15 cellular contexts compared by ENCODE assay signal in the genomic region with DNA sequence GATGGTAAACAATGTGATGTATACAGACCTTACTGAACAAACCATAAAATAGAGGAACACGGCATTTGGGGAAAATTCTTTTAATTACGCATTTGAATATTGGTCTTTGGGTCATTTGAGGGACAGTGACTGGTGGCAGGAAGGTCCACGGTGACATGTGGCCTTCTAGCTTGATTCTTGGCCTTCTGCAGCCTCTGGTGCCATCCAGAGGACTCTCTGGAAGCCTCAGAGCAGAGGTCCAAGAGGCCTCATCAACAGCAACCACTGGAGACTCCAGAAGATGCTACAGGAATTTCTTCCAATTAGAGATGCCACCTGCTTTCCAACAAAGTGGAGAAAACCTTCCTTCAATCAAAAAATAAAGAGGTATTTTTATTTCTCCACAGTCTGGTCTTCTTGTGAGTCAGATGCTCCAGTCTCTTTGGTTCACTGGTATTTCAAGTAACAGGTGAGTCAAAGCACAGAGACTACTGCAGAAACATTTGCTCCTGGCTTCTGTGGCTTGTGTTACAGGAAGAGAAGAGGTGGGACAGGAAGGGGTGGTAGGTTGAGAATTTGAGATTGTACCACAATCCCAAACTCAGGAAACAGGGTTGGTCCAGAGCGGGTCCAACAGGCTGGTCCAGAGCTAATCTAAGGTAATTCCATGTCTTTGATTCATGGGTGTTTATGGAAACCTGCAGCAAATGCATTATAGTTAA. TPM values are rescaled to one million over a fixed set of nuclear protein-coding genes. Genes with fewer than 3 reads are reported as not detected.
DNase-seq lines count a peak whose midpoint lies in the region; ATAC-seq and TF ChIP-seq lines count a peak whose summit lies in the region.
"Had no signal": no experiment of that assay in that cellular context is flagged by ENCODE, and none has a peak within 500 bp of the region (broad histone marks: within the 10 kb centered on the region; RNA-seq: fewer than 3 reads in every experiment).

No MANE protein-coding gene starts in this region.

- no peaks in the 10 kb centered on the region for H3K27me3 Mint-ChIP-seq in CD4-positive, alpha-beta T cell
- no peaks in the 10 kb centered on the region for H3K27me3 Mint-ChIP-seq in activated T-cell treated with anti-CD3 and anti-CD28 coated beads, Interleukin-2, amount 50 U/mL, for 72 hours (ENCODE audit: low read depth)

- H3K27ac Mint-ChIP-seq in CD4-positive, alpha-beta T cell = peak overlapping the region; percentile 48
- peak overlapping the region; percentile 85 for H3K27ac Mint-ChIP-seq in activated T-cell treated with anti-CD3 and anti-CD28 coated beads, Interleukin-2, amount 50 U/mL, for 72 hours

- H3K4me3 ChIP-seq in HCT116 (replicated peaks in 1 of 2; ENCODE audit: low read depth in 1 of 2, low read length in 2 of 2) (no peak overlapping the region), right lobe of liver (no peak overlapping the region)
- H3K4me3 ChIP-seq: testis had no signal

- peak overlapping the region; percentile 38 for H3K4me3 Mint-ChIP-seq in CD4-positive, alpha-beta T cell
- H3K4me3 Mint-ChIP-seq in activated T-cell treated with anti-CD3 and anti-CD28 coated beads, Interleukin-2, amount 50 U/mL, for 72 hours = peak overlapping the region; percentile 64 to 76
- H3K4me3 Mint-ChIP-seq: central memory CD8-positive, alpha-beta T cell had no signal

- H3K79me2 ChIP-seq in HCT116 (ENCODE audit: insufficient read depth, low read length) = no peaks in the 10 kb centered on the region

- H2AFZ ChIP-seq in HCT116 (ENCODE audit: low read depth, low read length, poor library complexity, severe bottlenecking) = no peak overlapping the region

- TF ChIP-seq CTCF in CD4-positive, alpha-beta T cell (IDR thresholded peaks at IDR 0.05) = no peak
- TF ChIP-seq CTCF in HCT116 (IDR thresholded peaks at IDR 0.05 in 2 of 3, conservative IDR thresholded peaks at IDR 0.05 in 1 of 3; ENCODE audit: borderline replicate concordance in 1 of 3, insufficient read depth in 1 of 3, low read depth in 2 of 3, low read length in 2 of 3) (no peak), right lobe of liver (IDR thresholded peaks at IDR 0.05) (peak; percentile 26 to 65 (median 46))

- H3K9me2 ChIP-seq in HCT116 (ENCODE audit: insufficient read depth) = no peaks in the 10 kb centered on the region

- H3K27ac ChIP-seq in CD4-positive, alpha-beta T cell (ENCODE audit: low read depth, low read length) = no peak overlapping the region
- H3K27ac ChIP-seq in HCT116 (ENCODE audit: low read depth, low read length) (no peak overlapping the region), right lobe of liver (peak overlapping the region in 2 of 3 donors; percentile 19 to 86)
- H3K27ac ChIP-seq: testis had no signal

- WGBS in right lobe of liver (ENCODE audit: insufficient coverage, low coverage, low lambda C conversion rate, missing lambda C conversion rate) = 36% methylated on average over 4 of the region's 4 CpGs

- no peaks in the 10 kb centered on the region for H3K27me3 ChIP-seq in CD4-positive, alpha-beta T cell (ENCODE audit: control insufficient read depth, insufficient read depth, low read length)
- H3K27me3 ChIP-seq in HCT116 (ENCODE audit: insufficient read depth, low read length) = 0 out of 2 replicates have a peak, but pooled peaks cover 3% of the 10 kb centered on the region
- H3K27me3 ChIP-seq in right lobe of liver = no peaks in the 10 kb centered on the region
- H3K27me3 ChIP-seq: testis had no signal

- TF ChIP-seq POLR2A in HCT116 (IDR thresholded peaks at IDR 0.05; ENCODE audit: borderline replicate concordance, extremely low read depth, insufficient read depth, insufficient read length) (no peak), right lobe of liver (IDR thresholded peaks at IDR 0.05) (no peak)

- peaks cover 48% of the 10 kb centered on the region for H3K4me1 Mint-ChIP-seq in CD4-positive, alpha-beta T cell (ENCODE audit: low read depth)
- peaks cover 80% of the 10 kb centered on the region for H3K4me1 Mint-ChIP-seq in activated T-cell treated with anti-CD3 and anti-CD28 coated beads, Interleukin-2, amount 50 U/mL, for 72 hours (ENCODE audit: low read depth)

- no peak overlapping the region for H3K9ac ChIP-seq in HCT116 (ENCODE audit: low read length)

- no peaks in the 10 kb centered on the region for H3K9me3 ChIP-seq in CD4-positive, alpha-beta T cell (ENCODE audit: control insufficient read depth, low read length)
- no peaks in the 10 kb centered on the region for H3K9me3 ChIP-seq in HCT116 (ENCODE audit: control insufficient read depth in 1 of 2, insufficient read depth in 1 of 2, low read depth in 1 of 2, low read length in 2 of 2)
- no peaks in the 10 kb centered on the region for H3K9me3 ChIP-seq in right lobe of liver
- H3K9me3 ChIP-seq: testis had no signal

- BruUV-seq in HCT116 (replicated peaks; lab: Mats Ljungman, UMichigan) = no TSS peak

- H3K36me3 Mint-ChIP-seq in CD4-positive, alpha-beta T cell (ENCODE audit: low read depth) = no peaks in the 10 kb centered on the region
- peaks cover 2 to 14% of the 10 kb centered on the region in 2 donors for H3K36me3 Mint-ChIP-seq in activated T-cell treated with anti-CD3 and anti-CD28 coated beads, Interleukin-2, amount 50 U/mL, for 72 hours (ENCODE audit: insufficient read depth in 2 of 2)

- no peak overlapping the region for H3K4me2 ChIP-seq in HCT116 (ENCODE audit: low read length)

- H4K20me1 ChIP-seq in HCT116 (ENCODE audit: insufficient read depth) = no peaks in the 10 kb centered on the region

- intact Hi-C loops in CD4-positive, alpha-beta T cell (cut with DNase I, micrococcal nuclease) = loop anchor here (5.0 to 10.0 kb wide), 4 partner anchors 37 to 306 kb away; partner anchors contain the start of gene SCYL3 (in 1 of the 2)
- intact Hi-C loops in HCT116 (cut with micrococcal nuclease) (loop anchor here (5.0 kb wide), 1 partner anchor 218 kb away; no protein-coding TSS in a partner anchor), right lobe of liver (cut with DNase I) (no loop called here)

- H3K9me3 Mint-ChIP-seq in CD4-positive, alpha-beta T cell = no peaks in the 10 kb centered on the region
- H3K9me3 Mint-ChIP-seq in activated T-cell treated with anti-CD3 and anti-CD28 coated beads, Interleukin-2, amount 50 U/mL, for 72 hours = no peaks in the 10 kb centered on the region
- H3K9me3 Mint-ChIP-seq: central memory CD8-positive, alpha-beta T cell had no signal

- H3K4me1 ChIP-seq in HCT116 (ENCODE audit: control insufficient read depth in 1 of 2, insufficient read depth in 2 of 2, low read length in 2 of 2) = peaks cover 2 to 12% of the 10 kb centered on the region in 2 experiments; a peak in 3 of 4 replicates
- peaks cover 0 to 21% (median 5%) of the 10 kb centered on the region in 4 donors for H3K4me1 ChIP-seq in right lobe of liver

- H3K36me3 ChIP-seq in HCT116 (ENCODE audit: control insufficient read depth in 1 of 2, insufficient read depth in 2 of 2, low read length in 2 of 2) (no peaks in the 10 kb centered on the region), right lobe of liver (no peaks in the 10 kb centered on the region)

- DNase-seq in CD4-positive, alpha-beta T cell = no peak
- DNase-seq in HCT116 (ENCODE audit: low read depth, low spot score) = no peak
- peak; percentile 26 to 52 for DNase-seq in activated T-cell treated with anti-CD3 and anti-CD28 coated beads, Interleukin-2, amount 50 U/mL, for 72 hours
- DNase-seq in right lobe of liver = peak; percentile 25 to 66 (median 63)
- no peak for DNase-seq in NCI-H510A treated with DMSO at 0.1 percent for 48 hours (lab: John Stamatoyannopoulos, UW)
- DNase-seq in DMS 273 (lab: John Stamatoyannopoulos, UW; ENCODE audit: unreplicated experiment) = no peak
- DNase-seq: head of caudate nucleus, islet precursor cell, Kasumi-1, NCI-H1417 treated with DMSO at 0.1 percent for 48 hours, testis had no signal

- POLR2A ChIA-PET in CD4-positive, alpha-beta T cell (lab: Charles Lee) = no interaction called here
- POLR2A ChIA-PET in HCT116 (lab: Charles Lee) = no interaction called here

- RAD21 ChIA-PET in HCT116 (lab: Charles Lee; ENCODE audit: low non-redundant PET in 1 of 2, low total read pairs in 2 of 2, uncharacterized antibody in 2 of 2, unreplicated experiment in 2 of 2) = no interaction called here

- ATAC-seq in CD4-positive, alpha-beta T cell (ENCODE audit: poor library complexity) = no peak
- ATAC-seq in HCT116 = no peak
- ATAC-seq in activated T-cell treated with anti-CD3 and anti-CD28 coated beads, Interleukin-2, amount 50 U/mL, for 72 hours (replicated peaks in 1 of 2) = peak; percentile 66 to 70
- peak; percentile 42 to 71 (median 53) for ATAC-seq in right lobe of liver
- no peak for ATAC-seq in GM18498 (IDR thresholded peaks at IDR 0.05; ENCODE audit: unreplicated experiment)
- ATAC-seq: SK-N-SH treated with all-trans-retinoic acid at 6 μM for 48 hours had no signal

- CTCF ChIA-PET in CD4-positive, alpha-beta T cell (lab: Charles Lee) = no interaction called here
- CTCF ChIA-PET in HCT116 (lab: Charles Lee) = no interaction called here

- TF ChIP-seq RAD21 in HCT116 (IDR thresholded peaks at IDR 0.05; ENCODE audit: low read depth) = peak; percentile 12; the same call in 1 of the 2 replicates

TF ChIP-seq in HCT116, 20 proteins besides CTCF, POLR2A, EP300 and RAD21 (continues in another document):
- TF ChIP-seq ELF1 (IDR thresholded peaks at IDR 0.05; ENCODE audit: borderline replicate concordance, low read depth) (no peak), ZFX (IDR thresholded peaks at IDR 0.05) (no peak)

RNA-seq across cellular contexts. Expression of gene F5, which starts 2.7 kb away (rescaled TPM):
- 1 to 10 TPM; 5.4 to 6.2 TPM for total RNA-seq in CD4-positive, alpha-beta T cell
- total RNA-seq in HCT116 (2021; ENCODE audit: unreplicated experiment) = 0.37 TPM
- 0.05 and 0.07 TPM in 2 replicates for polyA plus RNA-seq in HCT116 (2012)
- total RNA-seq in activated T-cell treated with anti-CD3 and anti-CD28 coated beads, Interleukin-2, amount 50 U/mL, for 72 hours = 10 to 100 TPM; 37.4 to 81.5 TPM
- 100 to 1,000 TPM; 110 to 279 (median 175) TPM for total RNA-seq in right lobe of liver
- total RNA-seq: HT1080 had no signal

RNA-seq across cellular contexts. Expression of gene SELP, which starts 41.0 kb away (rescaled TPM):
- 1 to 10 TPM; 1.3 to 1.4 TPM for total RNA-seq in CD4-positive, alpha-beta T cell
- not detected for total RNA-seq in HCT116 (2021; ENCODE audit: unreplicated experiment)
- polyA plus RNA-seq in HCT116 (2012) = not detected in 2 replicates
- 1 to 10 TPM; 1.6 to 3.6 TPM for total RNA-seq in activated T-cell treated with anti-CD3 and anti-CD28 coated beads, Interleukin-2, amount 50 U/mL, for 72 hours
- total RNA-seq in right lobe of liver = 1 to 10 TPM in 5 of 6 experiments, under 1 TPM in 1; 0.70 to 2.9 (median 2.5) TPM
- total RNA-seq: HT1080 had no signal

Comparison
In these comparisons a context has a peak if more than half of its experiments do, and no peak if none do; other contexts are left out.
1. ATAC-seq: peak in activated T-cell treated with anti-CD3 and anti-CD28 coated beads, Interleukin-2, amount 50 U/mL, for 72 hours (2 of 2) and right lobe of liver (4 of 4); none in CD4-positive, alpha-beta T cell (single experiment), HCT116 (single experiment) and GM18498 (single experiment).
2. DNase-seq: peak in activated T-cell treated with anti-CD3 and anti-CD28 coated beads, Interleukin-2, amount 50 U/mL, for 72 hours (2 of 2) and right lobe of liver (3 of 3); none in CD4-positive, alpha-beta T cell (0 of 10), HCT116 (single experiment), NCI-H510A treated with DMSO at 0.1 percent for 48 hours (single experiment) and DMS 273 (single experiment).
3. H3K27ac ChIP-seq: peak in right lobe of liver (2 of 3); none in CD4-positive, alpha-beta T cell (single experiment) and HCT116 (single experiment).
4. CTCF ChIP-seq: peak in right lobe of liver (4 of 4); none in CD4-positive, alpha-beta T cell (single experiment) and HCT116 (0 of 3).
5. RNA of gene F5, which starts 2.7 kb away (total RNA-seq): 110 to 279 TPM in right lobe of liver and 37.4 to 81.5 TPM in activated T-cell treated with anti-CD3 and anti-CD28 coated beads, Interleukin-2, amount 50 U/mL, for 72 hours; 5.4 to 6.2 TPM in CD4-positive, alpha-beta T cell and 0.37 TPM in HCT116 (single experiment); every median in the first group is over 4 times any median in the second.
6. intact Hi-C loops: an anchor here in CD4-positive, alpha-beta T cell (5.0 to 10.0 kb wide) and HCT116 (5.0 kb wide); none called in right lobe of liver.